Comparison of ENCODE assay signal across 22 cellular contexts in genomic region chr9:68731857-68732256, GRCh38. TPM values are rescaled to one million over a fixed set of nuclear protein-coding genes. Genes with fewer than 3 reads are reported as not detected.
DNase-seq lines count a peak whose midpoint lies in the region; ATAC-seq and TF ChIP-seq lines count a peak whose summit lies in the region.
"Had no signal": no experiment of that assay in that cellular context is flagged by ENCODE, and none has a peak within 500 bp of the region (broad histone marks: within the 10 kb centered on the region; RNA-seq: fewer than 3 reads in every experiment).

No MANE protein-coding gene starts in this region.

- H3K36me3 Mint-ChIP-seq in type B pancreatic cell (no peaks in the 10 kb centered on the region), CD14-positive monocyte (peaks cover 3 to 16% of the 10 kb centered on the region in 2 donors)

- H3K4me1 Mint-ChIP-seq in type B pancreatic cell (ENCODE audit: unreplicated experiment): peaks cover 8% of the 10 kb centered on the region
- H3K4me1 Mint-ChIP-seq in CD14-positive monocyte: peaks cover 1% of the 10 kb centered on the region

- peaks cover 3% of the 10 kb centered on the region for H3K27me3 Mint-ChIP-seq in type B pancreatic cell
- peaks cover 0 to 2% (median 0%) of the 10 kb centered on the region in 3 donors for H3K27me3 Mint-ChIP-seq in CD14-positive monocyte (ENCODE audit: low read depth in 3 of 3)
- H3K27me3 Mint-ChIP-seq: B cell had no signal

- H3K4me3 ChIP-seq in colonic mucosa: no peak overlapping the region
- H3K4me3 ChIP-seq in mucosa of descending colon: no peak overlapping the region
- H3K4me3 ChIP-seq: MG63, SJCRH30 had no signal

- H3K27ac ChIP-seq in colonic mucosa: peak overlapping the region; percentile 79
- H3K27ac ChIP-seq: SJCRH30 had no signal

- intact Hi-C loops in colonic mucosa (cut with DNase I): no loop called here
- intact Hi-C loops in mucosa of descending colon (cut with DNase I, micrococcal nuclease): no loop called here
- intact Hi-C loops in CD14-positive monocyte (cut with micrococcal nuclease): no loop called here

- H3K4me1 ChIP-seq in colonic mucosa (peaks cover 4% of the 10 kb centered on the region), mucosa of descending colon (ENCODE audit: low read depth) (peaks cover 18% of the 10 kb centered on the region)
- H3K4me1 ChIP-seq: SJCRH30 had no signal

- peak overlapping the region; percentile 32 for H3K27ac Mint-ChIP-seq in type B pancreatic cell
- H3K27ac Mint-ChIP-seq in CD14-positive monocyte: no peak overlapping the region
- H3K27ac Mint-ChIP-seq: B cell had no signal

- H3K9ac ChIP-seq in colonic mucosa (ENCODE audit: low read depth in 2 of 2, low read length in 2 of 2): peak overlapping the region in 1 of 2 donors; percentile 64

- H3K4me3 Mint-ChIP-seq in type B pancreatic cell (no peak overlapping the region), CD14-positive monocyte (no peak overlapping the region)
- H3K4me3 Mint-ChIP-seq: B cell had no signal

- H3K27me3 ChIP-seq in colonic mucosa: no peaks in the 10 kb centered on the region
- H3K27me3 ChIP-seq: MG63, SJCRH30 had no signal

- H3K36me3 ChIP-seq in colonic mucosa: no peaks in the 10 kb centered on the region
- no peaks in the 10 kb centered on the region for H3K36me3 ChIP-seq in mucosa of descending colon (ENCODE audit: low read depth)
- H3K36me3 ChIP-seq: MG63, SJCRH30 had no signal

- H3K9me3 ChIP-seq in colonic mucosa (no peaks in the 10 kb centered on the region), mucosa of descending colon (no peaks in the 10 kb centered on the region)
- H3K9me3 ChIP-seq: MG63, SJCRH30 had no signal

- TF ChIP-seq CTCF in colonic mucosa (IDR thresholded peaks at IDR 0.05) (no peak), mucosa of descending colon (IDR thresholded peaks at IDR 0.05) (no peak), type B pancreatic cell (conservative IDR thresholded peaks at IDR 0.05) (no peak), CD14-positive monocyte (IDR thresholded peaks at IDR 0.05) (no peak)

- H3K9me3 Mint-ChIP-seq in type B pancreatic cell (no peaks in the 10 kb centered on the region), CD14-positive monocyte (peaks cover 0 to 3% (median 0%) of the 10 kb centered on the region in 7 donors)

- DNase-seq in LoVo (ENCODE audit: low spot score) (peak; percentile 71), colonic mucosa (peak; percentile 73), mucosa of descending colon (peak; percentile 67 to 72 (median 68)), type B pancreatic cell (ENCODE audit: extremely low spot score, unreplicated experiment) (no peak), NCI-H2227 treated with DMSO at 0.1 percent for 48 hours (lab: John Stamatoyannopoulos, UW) (no peak), NCI-H187 treated with DMSO at 0.1 percent for 48 hours (lab: John Stamatoyannopoulos, UW) (no peak), CD14-positive monocyte (ENCODE audit: low spot score) (no peak)
- DNase-seq: KBM-7; MG63; NCI-H2029 treated with DMSO at 0.1 percent for 48 hours; NCI-H226; NCI-H510A; NCI-H82; NK-92 treated with Interleukin-12 subunit alpha and Interleukin-12 subunit beta, amount 100 ng/mL, for 24 hours; PC-3; SJCRH30 had no signal

- ATAC-seq in mucosa of descending colon: peak; percentile 80
- ATAC-seq: PC-3, Right ventricle myocardium inferior had no signal

RNA-seq across cellular contexts. Expression of gene PIP5K1B, which starts 26.8 kb away (rescaled TPM):
- total RNA-seq in colonic mucosa: 10 to 100 TPM; 59.2 to 74.2 TPM
- total RNA-seq in mucosa of descending colon: 100 to 1,000 TPM in 1 of 3 donors, 10 to 100 TPM in 2; 60.0 to 122 (median 73.3) TPM
- total RNA-seq in type B pancreatic cell (ENCODE audit: low replicate concordance): 9.8 and 19.4 TPM in 2 replicates
- under 1 TPM; 0.18 to 0.87 TPM for polyA plus RNA-seq in CD14-positive monocyte
- total RNA-seq: A673, HT1080, LHCN-M2, PC-3, RPMI7951 had no signal

Comparison
In these comparisons a context has a peak if more than half of its experiments do, and no peak if none do; other contexts are left out.
1. DNase-seq: peak in LoVo (single experiment), colonic mucosa (single experiment) and mucosa of descending colon (3 of 3); none in type B pancreatic cell (single experiment), NCI-H2227 treated with DMSO at 0.1 percent for 48 hours (single experiment), NCI-H187 treated with DMSO at 0.1 percent for 48 hours (single experiment) and CD14-positive monocyte (single experiment).